8 cellular contexts compared by ENCODE assay signal in the genomic region with DNA sequence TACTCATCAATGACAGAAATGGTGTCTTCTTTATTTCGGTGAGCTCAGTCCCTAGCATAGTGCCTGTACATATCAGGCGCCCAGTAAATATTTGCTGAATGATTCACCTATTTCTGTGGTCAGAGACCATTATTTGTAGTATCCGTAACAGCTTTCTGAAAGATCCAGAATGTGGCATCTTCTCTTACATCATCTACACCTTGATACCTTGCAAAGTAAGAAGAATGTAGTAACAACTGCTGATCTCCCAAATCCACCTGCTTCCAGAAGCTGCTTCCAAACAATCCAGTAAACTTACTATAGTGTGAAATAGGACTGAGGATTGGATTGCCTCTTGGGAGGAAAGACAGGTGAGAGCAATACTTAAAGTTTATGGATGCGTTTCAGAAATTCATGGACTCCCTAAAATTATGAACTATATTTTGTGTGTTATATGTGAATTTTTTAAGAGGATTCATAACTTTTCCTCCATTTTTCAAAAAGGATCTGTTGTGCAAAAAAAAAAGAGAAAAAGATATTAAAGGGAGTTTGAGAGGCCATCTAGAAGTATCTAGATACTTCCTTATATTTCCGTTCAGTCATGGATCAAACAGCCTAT. TPM values are rescaled to one million over a fixed set of nuclear protein-coding genes. Genes with fewer than 3 reads are reported as not detected.
DNase-seq lines count a peak whose midpoint lies in the region; ATAC-seq and TF ChIP-seq lines count a peak whose summit lies in the region.

No MANE protein-coding gene starts in this region.

- H2AFZ ChIP-seq in GM23338 (peak overlapping the region; percentile 92; the same call in 1 of the 2 replicates), PC-9 (peak overlapping the region; percentile 82)

- H3K4me2 ChIP-seq in GM23338 (peak overlapping the region; percentile 85), PC-9 (peak overlapping the region; percentile 87)

- no peaks in the 10 kb centered on the region for H3K9me2 ChIP-seq in GM23338 (ENCODE audit: insufficient read depth)
- H3K9me2 ChIP-seq in PC-9 (ENCODE audit: insufficient read depth): no peaks in the 10 kb centered on the region

- no peak for DNase-seq in GM23338 (ENCODE audit: low spot score)
- DNase-seq in PC-9: peak; percentile 12 to 88
- peak; percentile 83 for DNase-seq in epithelial cell of esophagus (ENCODE audit: low read depth)
- DNase-seq in psoas muscle: no peak
- no peak for DNase-seq in occipital lobe (lab: John Stamatoyannopoulos, UW)
- no peak for DNase-seq in cerebellar cortex (ENCODE audit: low spot score)

- H3K9me3 ChIP-seq in PC-9 (ENCODE audit: insufficient read depth, low read depth) (no peaks in the 10 kb centered on the region), psoas muscle (no peaks in the 10 kb centered on the region)

- no peak for TF ChIP-seq CTCF in GM23338 (conservative IDR thresholded peaks at IDR 0.05; ENCODE audit: low read depth in 2 of 2)
- TF ChIP-seq CTCF in PC-9 (conservative IDR thresholded peaks at IDR 0.05): no peak
- TF ChIP-seq CTCF in epithelial cell of esophagus (IDR thresholded peaks at IDR 0.05; ENCODE audit: insufficient read depth, low read depth, low read length, missing control alignments): no peak
- TF ChIP-seq CTCF in psoas muscle (IDR thresholded peaks at IDR 0.05): no peak

- intact Hi-C loops in PC-9 (cut with micrococcal nuclease; ENCODE audit: unreplicated experiment): no loop called here
- intact Hi-C loops in psoas muscle (cut with DNase I): no loop called here

- POLR2A ChIA-PET in PC-9 (lab: Charles Lee; ENCODE audit: unreplicated experiment): interaction anchor here (0.5 to 0.7 kb wide), 6 partner anchors 25 to 1837 kb away, joined by 3 to 5 read pairs (median 4); no protein-coding TSS in a partner anchor

- H3K36me3 Mint-ChIP-seq in GM23338 (ENCODE audit: low read depth): 0 out of 3 replicates have a peak, but pooled peaks cover 6% of the 10 kb centered on the region

- H3F3A ChIP-seq in GM23338 (replicated peaks; ENCODE audit: low read depth): peaks cover 4% of the 10 kb centered on the region
- peaks cover 27% of the 10 kb centered on the region for H3F3A ChIP-seq in PC-9 (ENCODE audit: insufficient read depth, low read depth)

- H3K79me2 ChIP-seq in GM23338 (replicated peaks; ENCODE audit: insufficient read depth) (peaks cover 35% of the 10 kb centered on the region), PC-9 (ENCODE audit: low read depth) (peaks cover 39% of the 10 kb centered on the region)

- H3K36me3 ChIP-seq in GM23338 (ENCODE audit: insufficient read depth) (no peaks in the 10 kb centered on the region), PC-9 (ENCODE audit: low read depth) (no peaks in the 10 kb centered on the region), psoas muscle (ENCODE audit: insufficient read depth in 1 of 2, low read depth in 1 of 2) (peaks cover 0 to 8% of the 10 kb centered on the region in 2 donors)

- peak overlapping the region; percentile 97 for H3K4me3 ChIP-seq in GM23338
- H3K4me3 ChIP-seq in PC-9: peak overlapping the region; percentile 75
- peak overlapping the region; percentile 53 for H3K4me3 ChIP-seq in epithelial cell of esophagus (ENCODE audit: low read length)
- H3K4me3 ChIP-seq in psoas muscle: peak overlapping the region; percentile 94

- peaks cover 3% of the 10 kb centered on the region for H3K27me3 Mint-ChIP-seq in GM23338 (ENCODE audit: insufficient read depth, low read depth, poor library complexity)

- ATAC-seq in GM23338: no peak
- ATAC-seq in psoas muscle: no peak
- no peak for ATAC-seq in HG02938 (IDR thresholded peaks at IDR 0.05; ENCODE audit: unreplicated experiment)
- no peak for ATAC-seq in HG02981 (IDR thresholded peaks at IDR 0.05; ENCODE audit: unreplicated experiment)

- CTCF ChIA-PET in PC-9 (lab: Charles Lee): interaction anchor here (0.6 to 1.0 kb wide), 2 partner anchors 43 to 77 kb away, joined by 3 to 4 read pairs; no protein-coding TSS in a partner anchor

- H3K27me3 ChIP-seq in GM23338 (ENCODE audit: insufficient read depth) (no peaks in the 10 kb centered on the region), PC-9 (ENCODE audit: insufficient read depth, low read depth) (no peaks in the 10 kb centered on the region), psoas muscle (ENCODE audit: insufficient read depth in 3 of 3, low read length in 2 of 3) (no peaks in the 10 kb centered on the region)

- H4K20me1 ChIP-seq in GM23338 (replicated peaks; ENCODE audit: insufficient read depth): peaks cover 12% of the 10 kb centered on the region
- H4K20me1 ChIP-seq in PC-9 (ENCODE audit: insufficient read depth): peaks cover 14% of the 10 kb centered on the region

- H3K27ac ChIP-seq in GM23338 (ENCODE audit: low read depth) (peak overlapping the region; percentile 95; the same call in 1 of the 2 replicates), PC-9 (peak overlapping the region; percentile 88), psoas muscle (peak overlapping the region; percentile 94)

- peak overlapping the region; percentile 98 for H3K4me3 Mint-ChIP-seq in GM23338

- peaks cover 14% of the 10 kb centered on the region for H3K4me1 Mint-ChIP-seq in GM23338

- 93 to 95% (median 94%) methylated on average over 5 of the region's 5 CpGs for WGBS in psoas muscle, 3 donors

- peak overlapping the region; percentile 93 for H3K27ac Mint-ChIP-seq in GM23338

- no peaks in the 10 kb centered on the region; the same call in 2 of the 3 replicates for H3K9me3 Mint-ChIP-seq in GM23338

- BruUV-seq in PC-9 (replicated peaks; lab: Mats Ljungman, UMichigan): no TSS peak

- H3K4me1 ChIP-seq in GM23338 (ENCODE audit: insufficient read depth) (peaks cover 8% of the 10 kb centered on the region; the same call in 1 of the 2 replicates), PC-9 (replicated peaks; ENCODE audit: insufficient read depth) (peaks cover 29% of the 10 kb centered on the region), psoas muscle (peaks cover 18% of the 10 kb centered on the region)

TF ChIP-seq in GM23338, 12 proteins besides CTCF, POLR2A, EP300 and RAD21:
- TF ChIP-seq NANOG (IDR thresholded peaks at IDR 0.05; ENCODE audit: borderline replicate concordance): no peak
- no peak for TF ChIP-seq ZNF114 (CRISPR knock-in tag; IDR thresholded peaks at IDR 0.05)
- TF ChIP-seq ZNF331 (CRISPR knock-in tag; IDR thresholded peaks at IDR 0.05; ENCODE audit: low read depth): no peak
- TF ChIP-seq EZH2 (IDR thresholded peaks at IDR 0.05; ENCODE audit: low read depth, unreplicated experiment): no peak
- no peak for TF ChIP-seq JUNB (IDR thresholded peaks at IDR 0.05; ENCODE audit: unreplicated experiment)
- no peak for TF ChIP-seq POLR2AphosphoS5 (IDR thresholded peaks at IDR 0.05; ENCODE audit: low read depth)

RNA-seq across cellular contexts. Expression of a gene that starts 0.9 kb away (rescaled TPM):
- 21.8 and 22.4 TPM in 2 replicates for total RNA-seq in GM23338 (2014; rRNA removed; shearing (Covaris generic))
- polyA plus RNA-seq in GM23338 (2016; fragmentation: Nextera tagmentation; extraction: Ambion mirVana): 6.6 and 7.0 TPM in 2 replicates
- 19.2 and 34.5 TPM in 2 replicates for total RNA-seq in PC-9 (2021)
- total RNA-seq in psoas muscle: 10 to 100 TPM; 17.5 to 19.4 (median 18.5) TPM
- 1 to 10 TPM; 2.3 to 9.1 (median 3.2) TPM for polyA plus RNA-seq in psoas muscle
- total RNA-seq in occipital lobe: 4.7 TPM

Comparison
In these comparisons a context has a peak if more than half of its experiments do, and no peak if none do; other contexts are left out.
1. DNase-seq: peak in PC-9 (2 of 2) and epithelial cell of esophagus (single experiment); none in GM23338 (single experiment), psoas muscle (0 of 2), occipital lobe (single experiment) and cerebellar cortex (single experiment).
2. Peak in every context shown above with its lines, with median percentiles within 50 percentile points of each other: H3K27ac ChIP-seq and H3K4me3 ChIP-seq.